ENCODE assay signal across 21 cellular contexts in the genomic region with DNA sequence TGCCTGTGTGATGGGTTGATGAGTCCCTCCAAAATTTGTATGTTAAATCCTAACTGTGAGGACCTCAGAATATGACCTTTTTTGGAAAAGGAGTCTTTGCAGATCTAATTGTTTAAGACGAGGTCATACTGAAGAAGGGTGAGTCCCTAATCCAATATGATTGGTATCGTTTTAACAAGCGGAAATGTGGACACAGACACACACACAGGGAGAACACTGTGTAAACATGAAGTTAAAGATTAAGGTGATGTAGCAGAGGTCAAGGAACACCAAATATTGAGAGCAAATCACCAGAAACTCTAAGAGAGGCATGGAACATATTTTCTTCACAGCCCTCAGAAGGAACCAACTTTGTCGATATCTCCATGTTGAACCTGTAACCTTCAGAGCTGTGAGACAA.
A peak's percentile ranks its signal among the peaks of the same experiment; 100 is the strongest.
DNase-seq lines count a peak whose midpoint lies in the region; ATAC-seq and TF ChIP-seq lines count a peak whose summit lies in the region.
"Had no signal": no experiment of that assay in that cellular context is flagged by ENCODE, and none has a peak within 500 bp of the region (broad histone marks: within the 10 kb centered on the region; RNA-seq: fewer than 3 reads in every experiment).

No MANE protein-coding gene starts in this region.

- no TSS peak for BruUV-seq in PC-3 (replicated peaks; lab: Mats Ljungman, UMichigan)

- 54 to 82% methylated on average over 4 of the region's 4 CpGs for WGBS in esophagus squamous epithelium, 2 donors

- TF ChIP-seq POLR2A in esophagus squamous epithelium (IDR thresholded peaks at IDR 0.05), result no peak

- H3K79me2 ChIP-seq in PC-3 (ENCODE audit: low read length), result no peaks in the 10 kb centered on the region

- H3K9me3 ChIP-seq in PC-3 (ENCODE audit: low read length), result no peaks in the 10 kb centered on the region
- H3K9me3 ChIP-seq in esophagus squamous epithelium, result no peaks in the 10 kb centered on the region
- H3K9me3 ChIP-seq: BE2C, BLaER1, Caco-2 had no signal

- POLR2A ChIA-PET in PC-3 (lab: Charles Lee; ENCODE audit: unreplicated experiment), result interaction anchor here (0.6 kb wide), 1 partner anchor 1954 kb away, joined by 5 read pairs; no protein-coding TSS in a partner anchor
- POLR2A ChIA-PET in HEK293T (lab: Yijun Ruan, JAX), result no interaction called here

- H3K9ac ChIP-seq in PC-3 (ENCODE audit: low read length), result peak overlapping the region; percentile 44
- H3K9ac ChIP-seq: BLaER1 had no signal

- no peaks in the 10 kb centered on the region for H3F3A ChIP-seq in PC-3 (ENCODE audit: low read length, unreplicated experiment)

- CTCF ChIA-PET in PC-3 (lab: Charles Lee), result no interaction called here
- CTCF ChIA-PET in HEK293T (lab: Yijun Ruan, JAX), result no interaction called here

- peak overlapping the region; percentile 59 for H3K4me2 ChIP-seq in PC-3 (ENCODE audit: low read length)
- H3K4me2 ChIP-seq: BLaER1 had no signal

- TF ChIP-seq CTCF in PC-3 (conservative IDR thresholded peaks at IDR 0.05; ENCODE audit: low read depth, low read length) (no peak), VCaP (conservative IDR thresholded peaks at IDR 0.05) (no peak), GM10266 (IDR thresholded peaks at IDR 0.05; ENCODE audit: control insufficient read depth, insufficient read depth, low read depth, missing control alignments) (no peak), esophagus squamous epithelium (IDR thresholded peaks at IDR 0.05) (no peak)

- H3K27ac ChIP-seq in PC-3 (ENCODE audit: low read length) (peak overlapping the region; percentile 83), VCaP (peak overlapping the region; percentile 88), esophagus squamous epithelium (no peak overlapping the region)
- H3K27ac ChIP-seq: 22Rv1, BLaER1 had no signal

- DNase-seq in NCI-H748 (lab: John Stamatoyannopoulos, UW; ENCODE audit: unreplicated experiment), result peak; percentile 14
- DNase-seq in NCI-H748 treated with DMSO at 0.1 percent for 48 hours (lab: John Stamatoyannopoulos, UW), result no peak
- peak; percentile 22 for DNase-seq in PC-3
- DNase-seq in mucosa of gallbladder (ENCODE audit: low spot score), result peak; percentile 19
- no peak for DNase-seq in GM10266 (ENCODE audit: extremely low spot score)
- no peak for DNase-seq in esophagus squamous epithelium (lab: John Stamatoyannopoulos, UW)
- no peak for DNase-seq in HEK293T (ENCODE audit: extremely low spot score)
- DNase-seq: ACHN; BE2C; C1 segment of cervical spinal cord; Caco-2; Calu3; CD4-positive, alpha-beta memory T cell; CD4-positive, CD25-positive, alpha-beta regulatory T cell; CD8-positive, alpha-beta memory T cell; DMS79 treated with DMSO at 0.1 percent for 48 hours; GF-D8 had no signal

- intact Hi-C loops in PC-3 (cut with micrococcal nuclease), result loop anchor here (1.0 to 10.0 kb wide), 2 partner anchors 292 to 329 kb away; no protein-coding TSS in a partner anchor
- intact Hi-C loops in esophagus squamous epithelium (cut with DNase I), result no loop called here

- H2AFZ ChIP-seq in PC-3 (ENCODE audit: low read length), result peak overlapping the region; percentile 41; the same call in 1 of the 2 replicates

- ATAC-seq in PC-3, result peak; percentile 13; the same call in 1 of the 2 replicates
- ATAC-seq: GM12878 had no signal

- no peaks in the 10 kb centered on the region for H3K27me3 ChIP-seq in PC-3 (ENCODE audit: low read length)
- no peaks in the 10 kb centered on the region for H3K27me3 ChIP-seq in esophagus squamous epithelium
- H3K27me3 ChIP-seq: BE2C, BLaER1 had no signal

- H3K36me3 ChIP-seq in PC-3 (ENCODE audit: low read depth, low read length), result no peaks in the 10 kb centered on the region
- no peaks in the 10 kb centered on the region for H3K36me3 ChIP-seq in esophagus squamous epithelium
- H3K36me3 ChIP-seq: BE2C, BLaER1 had no signal

- H3K4me1 ChIP-seq in PC-3 (ENCODE audit: insufficient read depth, low read length), result peaks cover 19% of the 10 kb centered on the region
- no peaks in the 10 kb centered on the region for H3K4me1 ChIP-seq in esophagus squamous epithelium
- H3K4me1 ChIP-seq: BE2C, BLaER1, Caco-2 had no signal

- H3K4me3 ChIP-seq in PC-3 (ENCODE audit: low read length), result peak overlapping the region; percentile 14
- no peak overlapping the region for H3K4me3 ChIP-seq in esophagus squamous epithelium
- H3K4me3 ChIP-seq: BLaER1, GM12878 had no signal

- no peaks in the 10 kb centered on the region for H4K20me1 ChIP-seq in PC-3 (ENCODE audit: low read length)
- H4K20me1 ChIP-seq: BLaER1 had no signal

- no peaks in the 10 kb centered on the region for H3K9me2 ChIP-seq in PC-3 (replicated peaks; ENCODE audit: low read length)

TF ChIP-seq in HEK293T, 16 proteins besides CTCF, POLR2A, EP300 and RAD21:
- no peak for TF ChIP-seq L3MBTL2 (conservative IDR thresholded peaks at IDR 0.05)
- TF ChIP-seq NFRKB (IDR thresholded peaks at IDR 0.05), result no peak
- no peak for TF ChIP-seq ELF4 (IDR thresholded peaks at IDR 0.05)
- no peak for TF ChIP-seq FOXK2 (IDR thresholded peaks at IDR 0.05)

Comparison
In these comparisons a context has a peak if more than half of its experiments do, and no peak if none do; other contexts are left out.
1. DNase-seq: peak in NCI-H748 (single experiment), PC-3 (single experiment) and mucosa of gallbladder (single experiment); none in NCI-H748 treated with DMSO at 0.1 percent for 48 hours (single experiment), GM10266 (single experiment), esophagus squamous epithelium (single experiment) and HEK293T (single experiment).
2. H3K27ac ChIP-seq: peak in PC-3 (single experiment) and VCaP (single experiment); none in esophagus squamous epithelium (0 of 4).